In the genomic region with DNA sequence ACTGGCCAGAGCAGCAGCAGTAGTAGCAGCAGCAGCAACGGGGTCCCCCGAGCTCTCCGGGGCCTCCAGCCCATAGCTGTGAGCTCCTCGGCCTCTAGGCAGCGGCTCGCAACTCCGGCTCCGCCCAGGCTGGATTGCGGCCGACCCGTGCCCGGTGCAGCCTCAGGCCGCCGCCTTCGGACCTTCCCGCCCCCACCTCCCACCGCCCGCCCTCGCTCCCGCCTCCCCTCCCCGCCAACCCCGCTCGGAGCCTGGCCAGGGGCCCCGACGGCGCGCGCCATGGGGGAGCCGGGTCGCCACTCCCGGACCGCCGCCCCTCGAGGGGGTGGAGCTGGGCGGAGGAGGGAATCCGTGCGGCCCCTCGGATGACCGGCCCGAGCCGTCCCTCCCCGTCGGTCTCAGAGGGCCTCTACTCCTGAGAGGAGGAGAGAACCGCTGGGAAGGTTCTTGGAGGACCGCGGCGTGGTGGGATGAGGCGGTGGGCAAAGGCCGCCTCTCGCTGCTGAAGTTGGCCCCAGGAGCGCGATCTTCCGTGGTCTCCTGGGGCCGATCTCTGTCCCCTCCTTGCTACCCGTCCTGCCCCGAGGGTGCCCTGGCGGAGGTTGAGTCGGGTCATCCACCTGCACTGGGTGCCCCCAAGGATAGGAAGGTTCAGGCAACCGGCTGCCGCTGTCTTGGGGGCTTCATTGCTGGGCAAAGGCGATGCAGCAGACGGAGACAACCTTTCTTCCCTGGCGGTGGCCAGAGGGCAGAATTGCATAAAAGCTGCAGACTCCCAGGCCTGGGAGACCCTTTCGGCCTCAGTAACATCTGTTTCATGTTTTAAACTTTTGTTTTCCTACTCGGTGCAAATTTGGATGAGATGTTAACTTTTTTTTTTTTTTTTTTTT, we compare ENCODE assay signal across 9 cellular contexts. TPM values are rescaled to one million over a fixed set of nuclear protein-coding genes. Genes with fewer than 3 reads are reported as not detected.
DNase-seq lines count a peak whose midpoint lies in the region; ATAC-seq, FAIRE-seq and TF ChIP-seq lines count a peak whose summit lies in the region.
"Had no signal": no experiment of that assay in that cellular context is flagged by ENCODE, and none has a peak within 500 bp of the region (broad histone marks: within the 10 kb centered on the region; RNA-seq: fewer than 3 reads in every experiment).

A gene with protein sequence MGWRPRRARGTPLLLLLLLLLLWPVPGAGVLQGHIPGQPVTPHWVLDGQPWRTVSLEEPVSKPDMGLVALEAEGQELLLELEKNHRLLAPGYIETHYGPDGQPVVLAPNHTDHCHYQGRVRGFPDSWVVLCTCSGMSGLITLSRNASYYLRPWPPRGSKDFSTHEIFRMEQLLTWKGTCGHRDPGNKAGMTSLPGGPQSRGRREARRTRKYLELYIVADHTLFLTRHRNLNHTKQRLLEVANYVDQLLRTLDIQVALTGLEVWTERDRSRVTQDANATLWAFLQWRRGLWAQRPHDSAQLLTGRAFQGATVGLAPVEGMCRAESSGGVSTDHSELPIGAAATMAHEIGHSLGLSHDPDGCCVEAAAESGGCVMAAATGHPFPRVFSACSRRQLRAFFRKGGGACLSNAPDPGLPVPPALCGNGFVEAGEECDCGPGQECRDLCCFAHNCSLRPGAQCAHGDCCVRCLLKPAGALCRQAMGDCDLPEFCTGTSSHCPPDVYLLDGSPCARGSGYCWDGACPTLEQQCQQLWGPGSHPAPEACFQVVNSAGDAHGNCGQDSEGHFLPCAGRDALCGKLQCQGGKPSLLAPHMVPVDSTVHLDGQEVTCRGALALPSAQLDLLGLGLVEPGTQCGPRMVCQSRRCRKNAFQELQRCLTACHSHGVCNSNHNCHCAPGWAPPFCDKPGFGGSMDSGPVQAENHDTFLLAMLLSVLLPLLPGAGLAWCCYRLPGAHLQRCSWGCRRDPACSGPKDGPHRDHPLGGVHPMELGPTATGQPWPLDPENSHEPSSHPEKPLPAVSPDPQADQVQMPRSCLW (minus strand): TSS at position 80 of the 890 bp plus-strand sequence. CDS start 6 bp downstream, at position 74.

- no peaks in the 10 kb centered on the region for H3K9me3 ChIP-seq in K562 (replicated peaks; ENCODE audit: control insufficient read depth, insufficient read depth, low read depth, low read length)

- POLR2A ChIA-PET in K562 (lab: Yijun Ruan, JAX) = interaction anchor here (0.8 kb wide), 1 partner anchor 13 kb away, joined by 4 read pairs; no protein-coding TSS in a partner anchor

- no peak within 1 kb of the TSS for H2AFZ ChIP-seq in K562 (ENCODE audit: low read depth, low read length)

- no peak within 1 kb of the TSS for H3K9ac ChIP-seq in K562 (ENCODE audit: insufficient read depth in 1 of 2, low read depth in 2 of 2, low read length in 2 of 2)

- TF ChIP-seq CTCF in K562 (IDR thresholded peaks at IDR 0.05 in 2 of 3, conservative IDR thresholded peaks at IDR 0.05 in 1 of 3; ENCODE audit: insufficient read depth in 2 of 3, low read depth in 1 of 3, low read length in 3 of 3) = no peak

- H3K27me3 ChIP-seq in K562 (ENCODE audit: control insufficient read depth in 2 of 2, insufficient read depth in 2 of 2, low read length in 2 of 2) = peaks cover 0 to 5% of the 10 kb centered on the region in 2 experiments; a peak in 2 of 5 replicates

- intact Hi-C loops in K562 (cut with micrococcal nuclease) = no loop called here

- H3K27ac ChIP-seq in K562 (ENCODE audit: extremely low read depth, low read depth, low read length) = no peak within 1 kb of the TSS

- H3K4me3 ChIP-seq in K562 (no peak within 1 kb of the TSS), iPS-11a (ENCODE audit: low read depth, low read length) (peak within 1 kb of the TSS; percentile 51)

- no peak for TF ChIP-seq EP300 in K562 (IDR thresholded peaks at IDR 0.05; ENCODE audit: low read length)

- peak; percentile 27; the same call in 2 of the 3 replicates for ATAC-seq in K562
- no peak for ATAC-seq in HG02798 (IDR thresholded peaks at IDR 0.05; ENCODE audit: poor library complexity, unreplicated experiment)

- peaks cover 0 to 25% of the 10 kb centered on the region in 2 experiments; a peak in 2 of 5 replicates for H3K4me1 ChIP-seq in K562 (replicated peaks in 1 of 2; ENCODE audit: control insufficient read depth in 2 of 2, insufficient read depth in 2 of 2, low read length in 2 of 2)

- H3K36me3 ChIP-seq in K562 (ENCODE audit: control insufficient read depth, insufficient read depth, low read length) = no peaks in the 10 kb centered on the region

- DNase-seq in ELF-1 (ENCODE audit: low read depth, low spot score) (peak; percentile 44), K562 (ENCODE audit: extremely low read depth in 1 of 4, low spot score in 3 of 4) (peak in 2 of 4 experiments; percentile 65 to 66), retina (peak; percentile 63), NCI-H2171 (lab: John Stamatoyannopoulos, UW) (no peak), glomerular visceral epithelial cell (ENCODE audit: extremely low spot score) (no peak), H4 (ENCODE audit: low spot score) (no peak)
- DNase-seq: NCI-H1105 treated with DMSO at 0.1 percent for 48 hours had no signal

- no peak for FAIRE-seq in K562 (lab: Jason Lieb, UNC)

- no TSS peak for BruUV-seq in K562 (replicated peaks; lab: Mats Ljungman, UMichigan)

- H3K79me2 ChIP-seq in K562 (ENCODE audit: control insufficient read depth, insufficient read depth, low read length) = no peaks in the 10 kb centered on the region

- H4K20me1 ChIP-seq in K562 (replicated peaks; ENCODE audit: control insufficient read depth, insufficient read depth, low read length) = no peaks in the 10 kb centered on the region

- WGBS in K562 (ENCODE audit: insufficient coverage, low coverage, missing lambda C conversion rate) = 55% methylated on average over 10 of the region's 65 CpGs

- H3K9me1 ChIP-seq in K562 (ENCODE audit: control insufficient read depth, insufficient read depth, low read length) = no peaks in the 10 kb centered on the region

- CTCF ChIA-PET in K562 (lab: Yijun Ruan, JAX; ENCODE audit: low intra/inter-chr PET ratio) = no interaction called here

- in situ Hi-C loops in K562 (cut with MboI) = no loop called here

- no peak for TF ChIP-seq POLR2A in K562 (conservative IDR thresholded peaks at IDR 0.05)

- TF ChIP-seq RAD21 in K562 (CRISPR knock-in tag; conservative IDR thresholded peaks at IDR 0.05 in 1 of 2, IDR thresholded peaks at IDR 0.05 in 1 of 2) = no peak

- no peak within 1 kb of the TSS for H3K4me2 ChIP-seq in K562 (ENCODE audit: insufficient read depth, low read length)

TF ChIP-seq in K562, 482 proteins besides CTCF, POLR2A, EP300 and RAD21:
- TF ChIP-seq SRF (CRISPR knock-in tag; IDR thresholded peaks at IDR 0.05) (no peak), ZFP30 (CRISPR knock-in tag; IDR thresholded peaks at IDR 0.05; ENCODE audit: borderline replicate concordance) (no peak)
- TF ChIP-seq, protein P1, sequence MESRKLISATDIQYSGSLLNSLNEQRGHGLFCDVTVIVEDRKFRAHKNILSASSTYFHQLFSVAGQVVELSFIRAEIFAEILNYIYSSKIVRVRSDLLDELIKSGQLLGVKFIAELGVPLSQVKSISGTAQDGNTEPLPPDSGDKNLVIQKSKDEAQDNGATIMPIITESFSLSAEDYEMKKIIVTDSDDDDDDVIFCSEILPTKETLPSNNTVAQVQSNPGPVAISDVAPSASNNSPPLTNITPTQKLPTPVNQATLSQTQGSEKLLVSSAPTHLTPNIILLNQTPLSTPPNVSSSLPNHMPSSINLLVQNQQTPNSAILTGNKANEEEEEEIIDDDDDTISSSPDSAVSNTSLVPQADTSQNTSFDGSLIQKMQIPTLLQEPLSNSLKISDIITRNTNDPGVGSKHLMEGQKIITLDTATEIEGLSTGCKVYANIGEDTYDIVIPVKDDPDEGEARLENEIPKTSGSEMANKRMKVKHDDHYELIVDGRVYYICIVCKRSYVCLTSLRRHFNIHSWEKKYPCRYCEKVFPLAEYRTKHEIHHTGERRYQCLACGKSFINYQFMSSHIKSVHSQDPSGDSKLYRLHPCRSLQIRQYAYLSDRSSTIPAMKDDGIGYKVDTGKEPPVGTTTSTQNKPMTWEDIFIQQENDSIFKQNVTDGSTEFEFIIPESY (CRISPR knock-in tag; IDR thresholded peaks at IDR 0.05) = 0 out of 2 replicates have a peak, but pooled peaks have one; percentile 11

RNA-seq across cellular contexts. Expression of the gene that starts here (rescaled TPM):
- 0.12 TPM in 1 of 2 replicates, not detected in the other for total RNA-seq in K562 (2011; cell fraction: chromatin; rRNA removed; ENCODE audit: low replicate concordance)
- not detected in 2 replicates for total RNA-seq in K562 (2011; cell fraction: nucleolus; rRNA removed)
- not detected in 2 replicates for total RNA-seq in K562 (2011; cell fraction: nucleoplasm; rRNA removed)
- total RNA-seq in K562 (2014; rRNA removed) (not detected in 2 replicates), K562 (2014; rRNA removed; fragmentation: Illumina TruSeq; extraction: Trizol) (not detected in 2 replicates), K562 (2015; rRNA removed; fragmentation: Illumina TruSeq; extraction: Trizol) (not detected in 2 replicates), K562 (2021) (not detected in 2 replicates)
- polyA plus RNA-seq in K562 (2011; rRNA removed) (not detected in 2 replicates), K562 (2014; fragmentation: Illumina TruSeq; extraction: Trizol) (not detected in 2 replicates), K562 (2014; fragmentation: Nextera tagmentation; extraction: Ambion mirVana) (not detected), K562 (2014; rRNA removed) (not detected in 2 replicates)
- polyA plus RNA-seq in K562 (2011; cell fraction: cytosol; rRNA removed) = not detected in 2 replicates
- polyA plus RNA-seq in K562 (2011; cell fraction: nucleus; rRNA removed) = not detected in 2 replicates
- not detected in 2 replicates for polyA plus RNA-seq in K562 (2012)
- polyA minus RNA-seq in K562 (2011; rRNA and poly(A)+ RNA removed) = not detected in 2 replicates
- polyA minus RNA-seq in K562 (2011; cell fraction: cytosol; rRNA and poly(A)+ RNA removed) = not detected in 2 replicates
- polyA minus RNA-seq in K562 (2011; cell fraction: nucleus; rRNA and poly(A)+ RNA removed) = not detected in 2 replicates
- total RNA-seq in H4 (2014; rRNA removed; shearing (Covaris generic)) = not detected in 2 replicates

Comparison
In these comparisons a context has a peak if more than half of its experiments do, and no peak if none do; other contexts are left out.
1. Peak in ATAC-seq in K562; RNA of the gene not detected or under 1 TPM.
2. DNase-seq: peak in ELF-1 (single experiment) and retina (single experiment); none in NCI-H2171 (single experiment), glomerular visceral epithelial cell (single experiment) and H4 (single experiment).